In genomic region chr14:21095430-21096205, GRCh38 we compare ENCODE assay signal across 8 cellular contexts. TPM values are rescaled to one million over a fixed set of nuclear protein-coding genes. Genes with fewer than 3 reads are reported as not detected.
A peak's percentile ranks its signal among the peaks of the same experiment; 100 is the strongest.
DNase-seq lines count a peak whose midpoint lies in the region; ATAC-seq and TF ChIP-seq lines count a peak whose summit lies in the region.
"Had no signal": no experiment of that assay in that cellular context is flagged by ENCODE, and none has a peak within 500 bp of the region (broad histone marks: within the 10 kb centered on the region; RNA-seq: fewer than 3 reads in every experiment).

No MANE protein-coding gene starts in this region.

- no peaks in the 10 kb centered on the region for H3K27me3 ChIP-seq in adrenal gland
- no peaks in the 10 kb centered on the region for H3K27me3 ChIP-seq in naive thymus-derived CD4-positive, alpha-beta T cell (ENCODE audit: control insufficient read depth in 2 of 2, insufficient read depth in 2 of 2, low read length in 2 of 2)
- H3K27me3 ChIP-seq in MG63 = no peaks in the 10 kb centered on the region

- peak overlapping the region in 4 of 10 donors; percentile 5 to 88 (median 55) for H3K4me3 Mint-ChIP-seq in naive thymus-derived CD4-positive, alpha-beta T cell
- H3K4me3 Mint-ChIP-seq: T-helper 1 cell treated with Interleukin-12 subunit alpha and Interleukin-12 subunit beta and Interleukin-4 antibody, amounts not matched to agents 30 μg/mL and 1 μg/mL, for 36 hours had no signal

- H3K27ac Mint-ChIP-seq in naive thymus-derived CD4-positive, alpha-beta T cell = peak overlapping the region in 8 of 9 donors; percentile 67 to 90 (median 86)
- H3K27ac Mint-ChIP-seq: T-helper 1 cell treated with Interleukin-12 subunit alpha and Interleukin-12 subunit beta and Interleukin-4 antibody, amounts not matched to agents 30 μg/mL and 1 μg/mL, for 36 hours had no signal

- H3K9me3 ChIP-seq in adrenal gland (replicated peaks in 1 of 3) = no peaks in the 10 kb centered on the region
- no peaks in the 10 kb centered on the region for H3K9me3 ChIP-seq in naive thymus-derived CD4-positive, alpha-beta T cell (ENCODE audit: control insufficient read depth in 2 of 3, low read length in 3 of 3)
- H3K9me3 ChIP-seq in MG63 = no peaks in the 10 kb centered on the region

- peaks cover 0 to 6% (median 0%) of the 10 kb centered on the region in 11 donors for H3K9me3 Mint-ChIP-seq in naive thymus-derived CD4-positive, alpha-beta T cell
- H3K9me3 Mint-ChIP-seq: T-helper 1 cell treated with Interleukin-12 subunit alpha and Interleukin-12 subunit beta and Interleukin-4 antibody, amounts not matched to agents 30 μg/mL and 1 μg/mL, for 36 hours had no signal

- H3K4me1 Mint-ChIP-seq in naive thymus-derived CD4-positive, alpha-beta T cell = peaks cover 10 to 34% (median 25%) of the 10 kb centered on the region in 7 donors

- CTCF ChIA-PET in naive thymus-derived CD4-positive, alpha-beta T cell (lab: Charles Lee) = interaction anchor here (0.6 to 11.3 kb wide), 5 partner anchors 10 to 483 kb away, joined by 4 to 132 read pairs (median 5); no protein-coding TSS in a partner anchor

- no peak overlapping the region for H3K4me3 ChIP-seq in adrenal gland
- H3K4me3 ChIP-seq in naive thymus-derived CD4-positive, alpha-beta T cell (ENCODE audit: low read length) = no peak overlapping the region
- H3K4me3 ChIP-seq in MG63 = no peak overlapping the region

- TF ChIP-seq CTCF in GM10266 (IDR thresholded peaks at IDR 0.05; ENCODE audit: control insufficient read depth, insufficient read depth, low read depth, missing control alignments) (no peak), adrenal gland (IDR thresholded peaks at IDR 0.05) (no peak)

- peaks cover 25 to 50% of the 10 kb centered on the region in 2 donors for H3K4me1 ChIP-seq in adrenal gland (replicated peaks in 1 of 2)
- H3K4me1 ChIP-seq in naive thymus-derived CD4-positive, alpha-beta T cell (ENCODE audit: control insufficient read depth in 2 of 2, insufficient read depth in 2 of 2, low read length in 2 of 2) = peaks cover 0 to 7% of the 10 kb centered on the region in 2 donors

- DNase-seq in GM10266 (ENCODE audit: extremely low spot score) = peak; percentile 31
- peak in 1 of 7 donors; percentile 47 for DNase-seq in adrenal gland
- no peak for DNase-seq in naive thymus-derived CD4-positive, alpha-beta T cell
- no peak for DNase-seq in MG63
- DNase-seq in NCI-H1930 (lab: John Stamatoyannopoulos, UW) = no peak
- DNase-seq: stimulated activated CD4-positive, alpha-beta T cell treated with anti-CD3 and anti-CD28 coated beads, Interleukin-1b, Interleukin-23, amount 100 ng/mL, for 48 hours had no signal

- POLR2A ChIA-PET in naive thymus-derived CD4-positive, alpha-beta T cell (lab: Charles Lee) = interaction anchor here (1.0 to 4.7 kb wide), 4 partner anchors 8 to 107 kb away, joined by 3 to 53 read pairs (median 4); no protein-coding TSS in a partner anchor

- WGBS in adrenal gland, 4 donors = 55 to 61% (median 59%) methylated on average over 6 of the region's 6 CpGs

- peak overlapping the region in 3 of 5 donors; percentile 88 to 95 (median 89) for H3K27ac ChIP-seq in adrenal gland
- H3K27ac ChIP-seq in naive thymus-derived CD4-positive, alpha-beta T cell (ENCODE audit: low read depth, low read length) = no peak overlapping the region

- no peak for ATAC-seq in naive thymus-derived CD4-positive, alpha-beta T cell
- ATAC-seq in GM19463 (IDR thresholded peaks at IDR 0.05; ENCODE audit: unreplicated experiment) = no peak

- no peak for TF ChIP-seq POLR2A in adrenal gland (IDR thresholded peaks at IDR 0.05)

- intact Hi-C loops in adrenal gland (cut with DNase I) = no loop called here
- intact Hi-C loops in naive thymus-derived CD4-positive, alpha-beta T cell (cut with micrococcal nuclease) = loop anchor here in 1 of 2 donors (2.0 kb wide), 1 partner anchor 55 kb away; no protein-coding TSS in a partner anchor

- H3K36me3 Mint-ChIP-seq in naive thymus-derived CD4-positive, alpha-beta T cell = peaks cover 0 to 2% (median 0%) of the 10 kb centered on the region in 5 donors

- peaks cover 0 to 33% (median 0%) of the 10 kb centered on the region in 5 donors for H3K27me3 Mint-ChIP-seq in naive thymus-derived CD4-positive, alpha-beta T cell

- H3K36me3 ChIP-seq in adrenal gland (replicated peaks in 1 of 2) (peaks cover 0 to 27% of the 10 kb centered on the region in 2 donors), MG63 (no peaks in the 10 kb centered on the region)
- H3K36me3 ChIP-seq in naive thymus-derived CD4-positive, alpha-beta T cell (ENCODE audit: control insufficient read depth in 2 of 3, insufficient read depth in 3 of 3, low read length in 3 of 3) = no peaks in the 10 kb centered on the region

RNA-seq across cellular contexts. Expression of gene ZNF219, which starts 2.8 kb away (rescaled TPM):
- total RNA-seq in adrenal gland = 100 to 1,000 TPM in 6 of 8 donors, 10 to 100 TPM in 2; 81.8 to 169 (median 113) TPM
- polyA plus RNA-seq in adrenal gland = 10 to 100 TPM; 14.8 to 97.2 (median 85.8) TPM
- total RNA-seq in naive thymus-derived CD4-positive, alpha-beta T cell = 10 to 100 TPM in 2 of 5 experiments, 1 to 10 TPM in 3; 5.7 to 22.1 (median 9.1) TPM
- 1 to 10 TPM; 2.3 to 2.8 TPM for polyA plus RNA-seq in naive thymus-derived CD4-positive, alpha-beta T cell
- 14.4 and 33.3 TPM in 2 replicates for total RNA-seq in MG63 (2014; rRNA removed; shearing (Covaris generic); ENCODE audit: low replicate concordance)

RNA-seq across cellular contexts. Expression of gene TMEM253, which starts 5.2 kb away (rescaled TPM):
- total RNA-seq in adrenal gland = 1 to 10 TPM in 5 of 8 donors, under 1 TPM in 2, not detected in 1; 0.55 to 3.9 (median 1.1) TPM
- polyA plus RNA-seq in adrenal gland = 1 to 10 TPM; 2.6 to 8.8 (median 8.0) TPM
- total RNA-seq in naive thymus-derived CD4-positive, alpha-beta T cell = under 1 TPM in 3 of 5 experiments, not detected in 2; 0.56 to 0.73 (median 0.70) TPM
- polyA plus RNA-seq in naive thymus-derived CD4-positive, alpha-beta T cell = not detected
- not detected in 2 replicates for total RNA-seq in MG63 (2014; rRNA removed; shearing (Covaris generic); ENCODE audit: low replicate concordance)

RNA-seq across cellular contexts. Expression of gene ARHGEF40, which starts 25.5 kb away (rescaled TPM):
- total RNA-seq in adrenal gland = 100 to 1,000 TPM; 108 to 258 (median 151) TPM
- polyA plus RNA-seq in adrenal gland = 100 to 1,000 TPM; 126 to 148 (median 137) TPM
- total RNA-seq in naive thymus-derived CD4-positive, alpha-beta T cell = 10 to 100 TPM in 1 of 5 experiments, 1 to 10 TPM in 1, under 1 TPM in 2, not detected in 1; 0.65 to 40.5 (median 5.4) TPM
- polyA plus RNA-seq in naive thymus-derived CD4-positive, alpha-beta T cell = under 1 TPM in 1 of 2 donors, not detected in 1; 0.11 TPM
- total RNA-seq in MG63 (2014; rRNA removed; shearing (Covaris generic); ENCODE audit: low replicate concordance) = 9.1 and 10.0 TPM in 2 replicates

RNA-seq across cellular contexts. Expression of gene RNASE8, which starts 38.0 kb away (rescaled TPM):
- not detected for total RNA-seq in adrenal gland
- polyA plus RNA-seq in adrenal gland = not detected
- total RNA-seq in naive thymus-derived CD4-positive, alpha-beta T cell = not detected
- not detected for polyA plus RNA-seq in naive thymus-derived CD4-positive, alpha-beta T cell
- not detected in 2 replicates for total RNA-seq in MG63 (2014; rRNA removed; shearing (Covaris generic); ENCODE audit: low replicate concordance)

RNA-seq across cellular contexts. Expression of gene RNASE7, which starts 53.5 kb away (rescaled TPM):
- total RNA-seq in adrenal gland = under 1 TPM in 1 of 8 donors, not detected in 7; 0.34 TPM
- under 1 TPM in 1 of 3 donors, not detected in 2; 0.20 TPM for polyA plus RNA-seq in adrenal gland
- total RNA-seq in naive thymus-derived CD4-positive, alpha-beta T cell = not detected
- polyA plus RNA-seq in naive thymus-derived CD4-positive, alpha-beta T cell = not detected
- not detected in 2 replicates for total RNA-seq in MG63 (2014; rRNA removed; shearing (Covaris generic); ENCODE audit: low replicate concordance)
